ENCODE assay signal across 8 cellular contexts in the genomic region with DNA sequence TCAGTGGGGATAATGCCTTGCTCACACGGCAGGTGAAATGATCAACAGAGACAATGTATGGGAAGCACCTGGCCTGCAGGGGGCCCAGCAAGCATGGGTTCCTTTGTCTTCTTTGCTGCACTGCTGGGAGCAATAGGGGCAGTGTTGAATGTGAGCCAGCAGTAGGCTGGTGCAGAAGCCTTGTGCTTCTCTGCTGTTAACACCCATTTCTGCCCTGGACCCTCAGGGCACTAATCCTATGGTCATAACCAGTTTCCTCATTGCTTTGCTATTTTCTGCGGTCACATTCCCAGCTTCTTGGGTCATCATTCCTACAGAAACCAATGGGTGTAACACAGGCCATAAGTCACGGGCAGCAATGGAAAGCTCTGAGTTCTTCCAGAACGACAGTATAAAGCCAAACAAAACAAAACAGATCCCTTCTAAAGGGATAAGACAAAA. TPM values are rescaled to one million over a fixed set of nuclear protein-coding genes. Genes with fewer than 3 reads are reported as not detected.
DNase-seq lines count a peak whose midpoint lies in the region; ATAC-seq and TF ChIP-seq lines count a peak whose summit lies in the region.

No MANE protein-coding gene starts in this region.

- H3K4me3 Mint-ChIP-seq in osteocyte (ENCODE audit: unreplicated experiment): peak overlapping the region; percentile 29

- no peaks in the 10 kb centered on the region for H3K27me3 Mint-ChIP-seq in osteocyte (ENCODE audit: unreplicated experiment)

- no peak for ATAC-seq in HG02571 (IDR thresholded peaks at IDR 0.05; ENCODE audit: unreplicated experiment)

- H3K4me1 Mint-ChIP-seq in osteocyte (ENCODE audit: unreplicated experiment): peaks cover 49% of the 10 kb centered on the region

- no peaks in the 10 kb centered on the region for H3K27me3 ChIP-seq in GM06990 (replicated peaks; ENCODE audit: control insufficient read depth, insufficient read depth, low read length)

- no peaks in the 10 kb centered on the region for H3K9me3 Mint-ChIP-seq in osteocyte (ENCODE audit: unreplicated experiment)

- TF ChIP-seq CTCF in GM06990 (IDR thresholded peaks at IDR 0.05; ENCODE audit: insufficient read depth, low read length, poor library complexity, severe bottlenecking) (peak; percentile 52), osteocyte (IDR thresholded peaks at IDR 0.05) (peak; percentile 57)

- no peaks in the 10 kb centered on the region for H3K36me3 ChIP-seq in GM06990 (ENCODE audit: control insufficient read depth, insufficient read depth, low read length)

- H3K27ac Mint-ChIP-seq in osteocyte (ENCODE audit: unreplicated experiment): peak overlapping the region; percentile 94

- DNase-seq in GM06990 (ENCODE audit: extremely low read depth, insufficient read length) (no peak), M059J (ENCODE audit: low read depth) (peak; percentile 100), cerebellar cortex (ENCODE audit: low spot score) (peak; percentile 89), osteocyte (ENCODE audit: extremely low spot score, unreplicated experiment) (peak; percentile 94), KG1 (lab: John Stamatoyannopoulos, UW) (no peak), NCI-H1092 treated with DMSO at 0.1 percent for 48 hours (lab: John Stamatoyannopoulos, UW) (no peak), mesenteric fat pad (ENCODE audit: low spot score) (no peak)

- H3K36me3 Mint-ChIP-seq in osteocyte (ENCODE audit: unreplicated experiment): no peaks in the 10 kb centered on the region

- no peak overlapping the region for H3K4me3 ChIP-seq in GM06990 (replicated peaks; ENCODE audit: low read depth, low read length)

RNA-seq across cellular contexts. Expression of a gene that starts 10.9 kb away (rescaled TPM):
- 0.39 TPM in 1 of 2 replicates, not detected in the other for total RNA-seq in M059J (2014; rRNA removed; shearing (Covaris generic))
- total RNA-seq in osteocyte (0.29 TPM in 1 of 2 replicates, not detected in the other), mesenteric fat pad (not detected)

RNA-seq across cellular contexts. Expression of a gene that starts 44.5 kb away (rescaled TPM):
- total RNA-seq in M059J (2014; rRNA removed; shearing (Covaris generic)): 0.86 and 2.8 TPM in 2 replicates
- total RNA-seq in osteocyte (13.0 and 15.0 TPM in 2 replicates), mesenteric fat pad (18.4 TPM)

Comparison
In these comparisons a context has a peak if more than half of its experiments do, and no peak if none do; other contexts are left out.
1. DNase-seq: peak in M059J (single experiment), cerebellar cortex (single experiment) and osteocyte (single experiment); none in GM06990 (single experiment), KG1 (single experiment), NCI-H1092 treated with DMSO at 0.1 percent for 48 hours (single experiment) and mesenteric fat pad (single experiment).